ENCODE assay signal across 1 cellular context in genomic region chr7:2138146-2138765, GRCh38.
TF ChIP-seq lines count a peak whose summit lies in the region.

No MANE protein-coding gene starts in this region.

TF ChIP-seq in SK-N-SH, 30 proteins besides CTCF, POLR2A, EP300 and RAD21 (continued from another document):
- TF ChIP-seq SMC3 (IDR thresholded peaks at IDR 0.05; ENCODE audit: low read depth, low read length) (no peak), FOXM1 (IDR thresholded peaks at IDR 0.05; ENCODE audit: low read depth) (no peak), PBX3 (IDR thresholded peaks at IDR 0.05) (no peak), GABPA (IDR thresholded peaks at IDR 0.05; ENCODE audit: low read depth) (peak; percentile 10; the same call in 1 of the 2 replicates), GATA2 (CRISPR knock-in tag; IDR thresholded peaks at IDR 0.05) (peak; percentile 33; the same call in 1 of the 2 replicates), RFX5 (IDR thresholded peaks at IDR 0.05; ENCODE audit: low read length) (no peak), POLR2AphosphoS5 (IDR thresholded peaks at IDR 0.05; ENCODE audit: low read depth, low read length) (no peak), NRF1 (IDR thresholded peaks at IDR 0.05; ENCODE audit: low read depth, low read length) (no peak), FOXJ3 (CRISPR knock-in tag; IDR thresholded peaks at IDR 0.05) (0 out of 2 replicates have a peak, but pooled peaks have one; percentile 11), FOSL2 (IDR thresholded peaks at IDR 0.05; ENCODE audit: borderline replicate concordance, low read depth) (no peak), RXRA (IDR thresholded peaks at IDR 0.05; ENCODE audit: borderline replicate concordance, low read depth) (no peak)
TF ChIP-seq in SK-N-SH: peak in this region for 3.
